9 cellular contexts compared by ENCODE assay signal in genomic region chr5:152688561-152689274, GRCh38.
DNase-seq lines count a peak whose midpoint lies in the region; ATAC-seq, FAIRE-seq and TF ChIP-seq lines count a peak whose summit lies in the region.
"Had no signal": no experiment of that assay in that cellular context is flagged by ENCODE, and none has a peak within 500 bp of the region (broad histone marks: within the 10 kb centered on the region; RNA-seq: fewer than 3 reads in every experiment).

No MANE protein-coding gene starts in this region.

- H3K4me3 Mint-ChIP-seq in progenitor cell of endocrine pancreas (ENCODE audit: low read depth): no peak overlapping the region

- POLR2A ChIA-PET in GM12878 (lab: Charles Lee): no interaction called here

- BruUV-seq in GM12878 (replicated peaks; lab: Mats Ljungman, UMichigan): no TSS peak

- no peak overlapping the region for H2AFZ ChIP-seq in GM12878 (ENCODE audit: control insufficient read depth, low read depth, low read length)

- no peak for FAIRE-seq in GM12878 (lab: Jason Lieb, UNC)
- FAIRE-seq: D721Med had no signal

- no peak overlapping the region for H3K27ac ChIP-seq in GM12878 (ENCODE audit: control insufficient read depth, insufficient read depth)

- no peak overlapping the region for H3K27ac Mint-ChIP-seq in progenitor cell of endocrine pancreas

- H3K36me3 ChIP-seq in GM12878 (ENCODE audit: control insufficient read depth in 2 of 2, insufficient read depth in 2 of 2, low read length in 1 of 2): no peaks in the 10 kb centered on the region

- H3K9me3 ChIP-seq in GM12878 (replicated peaks; ENCODE audit: control insufficient read depth, insufficient read depth, low read length): no peaks in the 10 kb centered on the region

- CTCF ChIA-PET in GM12878 (lab: Yijun Ruan, JAX): no interaction called here

- no peaks in the 10 kb centered on the region for H3K27me3 Mint-ChIP-seq in progenitor cell of endocrine pancreas

- intact Hi-C loops in GM12878 (cut with micrococcal nuclease; ENCODE audit: unreplicated experiment): no loop called here

- no peaks in the 10 kb centered on the region for H3K4me1 ChIP-seq in GM12878 (ENCODE audit: control insufficient read depth, insufficient read depth, low read length)

- no peak overlapping the region for H3K4me2 ChIP-seq in GM12878 (ENCODE audit: control insufficient read depth, insufficient read depth)

- no peak overlapping the region for H3K9ac ChIP-seq in GM12878 (ENCODE audit: control insufficient read depth, insufficient read depth, low read length)

- no peaks in the 10 kb centered on the region for H3K4me1 Mint-ChIP-seq in progenitor cell of endocrine pancreas (ENCODE audit: low read depth)

- no peaks in the 10 kb centered on the region for H4K20me1 ChIP-seq in GM12878 (ENCODE audit: control insufficient read depth, insufficient read depth)

- no peak overlapping the region for H3K4me3 ChIP-seq in GM12878

- peaks cover 5% of the 10 kb centered on the region for H3K36me3 Mint-ChIP-seq in progenitor cell of endocrine pancreas (ENCODE audit: insufficient read depth)

- H3K27me3 ChIP-seq in GM12878 (replicated peaks in 1 of 2; ENCODE audit: control insufficient read depth in 2 of 2, insufficient read depth in 2 of 2, low read length in 1 of 2): no peaks in the 10 kb centered on the region

- SMC1A ChIA-PET in GM12878 (lab: Charles Lee; ENCODE audit: uncharacterized antibody, unreplicated experiment): no interaction called here

- in situ Hi-C loops in GM12878 (cut with MboI): no loop called here

- TF ChIP-seq CTCF in GM12878 (IDR thresholded peaks at IDR 0.05 in 2 of 3, conservative IDR thresholded peaks at IDR 0.05 in 1 of 3; ENCODE audit: control insufficient read depth in 2 of 3, extremely low read depth in 1 of 3, insufficient read depth in 1 of 3, low read depth in 3 of 3, low read length in 3 of 3) (no peak), progenitor cell of endocrine pancreas (IDR thresholded peaks at IDR 0.05; ENCODE audit: unreplicated experiment) (no peak)

- H3K9me3 Mint-ChIP-seq in progenitor cell of endocrine pancreas (ENCODE audit: low read depth): peaks cover 18% of the 10 kb centered on the region

- no peak for TF ChIP-seq EP300 in GM12878 (IDR thresholded peaks at IDR 0.05; ENCODE audit: borderline replicate concordance in 1 of 2, control insufficient read depth in 1 of 2, low read depth in 2 of 2, low read length in 2 of 2)

- RAD21 ChIA-PET in GM12878 (lab: Charles Lee; ENCODE audit: unreplicated experiment): no interaction called here

- 18% methylated on average over 3 of the region's 3 CpGs for WGBS in GM12878 (ENCODE audit: insufficient coverage, insufficient replicate concordance, low lambda C conversion rate, missing lambda C conversion rate)

- no peak for TF ChIP-seq RAD21 in GM12878 (IDR thresholded peaks at IDR 0.05; ENCODE audit: insufficient read depth, low read depth, low read length)

- no peaks in the 10 kb centered on the region for H3K79me2 ChIP-seq in GM12878 (ENCODE audit: control insufficient read depth, insufficient read depth, low read length)

- ATAC-seq in GM12878: peak; percentile 33; the same call in 1 of the 3 replicates
- ATAC-seq in GM21786 (IDR thresholded peaks at IDR 0.05; ENCODE audit: unreplicated experiment): no peak

- no peak for TF ChIP-seq POLR2A in GM12878 (IDR thresholded peaks at IDR 0.05; ENCODE audit: low read depth, low read length)

- peak; percentile 28 for DNase-seq in AG08396 (ENCODE audit: low spot score)
- peak; percentile 63 for DNase-seq in LoVo (ENCODE audit: low spot score)
- DNase-seq in GM12878 (ENCODE audit: low read depth, low spot score): no peak
- peak; percentile 29 for DNase-seq in left kidney (ENCODE audit: low read depth, low spot score)
- no peak for DNase-seq in progenitor cell of endocrine pancreas (ENCODE audit: low spot score, unreplicated experiment)
- no peak for DNase-seq in cerebellum (ENCODE audit: low spot score)
- no peak for DNase-seq in NCI-H2081 treated with DMSO at 0.1 percent for 48 hours (lab: John Stamatoyannopoulos, UW)

TF ChIP-seq in GM12878, 131 proteins besides CTCF, POLR2A, EP300 and RAD21:
- TF ChIP-seq KAT2A (conservative IDR thresholded peaks at IDR 0.05; ENCODE audit: control insufficient read depth, low read depth, low read length) (no peak), SUZ12 (IDR thresholded peaks at IDR 0.05; ENCODE audit: unreplicated experiment) (no peak), JUNB (IDR thresholded peaks at IDR 0.05) (no peak), IRF4 (IDR thresholded peaks at IDR 0.05; ENCODE audit: low read depth, low read length) (no peak), FOXK2 (IDR thresholded peaks at IDR 0.05) (no peak), E2F4 (IDR thresholded peaks at IDR 0.05; ENCODE audit: low read depth, low read length) (no peak), HDAC2 (IDR thresholded peaks at IDR 0.05) (no peak), EED (IDR thresholded peaks at IDR 0.05; ENCODE audit: low read depth) (no peak), KDM1A (IDR thresholded peaks at IDR 0.05; ENCODE audit: borderline replicate concordance) (no peak), RB1 (IDR thresholded peaks at IDR 0.05; ENCODE audit: borderline replicate concordance) (no peak)

Comparison
In these comparisons a context has a peak if more than half of its experiments do, and no peak if none do; other contexts are left out.
1. DNase-seq: peak in AG08396 (single experiment), LoVo (single experiment) and left kidney (single experiment); none in GM12878 (single experiment), progenitor cell of endocrine pancreas (single experiment), cerebellum (single experiment) and NCI-H2081 treated with DMSO at 0.1 percent for 48 hours (single experiment).